In the genomic region with DNA sequence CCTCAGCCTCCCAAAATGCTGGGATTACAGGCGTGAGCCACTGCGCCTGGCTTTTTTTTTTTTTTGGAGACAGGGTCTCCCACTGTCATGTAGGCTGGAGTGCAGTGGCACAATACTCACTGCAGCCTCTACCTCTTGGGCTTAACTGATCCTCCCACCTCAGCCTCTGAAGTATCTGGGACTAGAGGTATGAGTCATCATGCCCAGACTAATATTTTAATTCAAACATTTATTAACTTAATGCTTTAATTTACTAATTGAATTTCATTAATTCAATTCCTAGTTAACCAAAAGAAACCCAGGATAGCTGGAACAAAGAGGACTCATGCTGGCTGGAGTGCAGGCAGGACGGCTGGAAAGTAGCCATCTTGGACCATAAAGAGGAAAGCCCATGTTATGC, we compare ENCODE assay signal across 23 cellular contexts. TPM values are rescaled to one million over a fixed set of nuclear protein-coding genes. Genes with fewer than 3 reads are reported as not detected.
DNase-seq lines count a peak whose midpoint lies in the region; ATAC-seq, FAIRE-seq and TF ChIP-seq lines count a peak whose summit lies in the region.
"Had no signal": no experiment of that assay in that cellular context is flagged by ENCODE, and none has a peak within 500 bp of the region (broad histone marks: within the 10 kb centered on the region; RNA-seq: fewer than 3 reads in every experiment).

No MANE protein-coding gene starts in this region.

- no peaks in the 10 kb centered on the region for H3K79me1 ChIP-seq in IMR-90 (ENCODE audit: low read depth in 1 of 2, low read length in 2 of 2)

- H3K4me3 ChIP-seq in IMR-90 (ENCODE audit: insufficient read depth, low read depth, low read length) (no peak overlapping the region), endothelial cell of umbilical vein (replicated peaks in 1 of 3; ENCODE audit: insufficient read depth in 1 of 3, low read depth in 1 of 3, low read length in 3 of 3) (no peak overlapping the region), transverse colon (no peak overlapping the region)
- H3K4me3 ChIP-seq in CD4-positive, alpha-beta memory T cell (ENCODE audit: low read length in 2 of 2) = no peak overlapping the region
- H3K4me3 ChIP-seq: BLaER1 treated with 17β-estradiol and CSF1 and Interleukin-3, amounts not matched to agents 10 nM and 100 nM had no signal

- peak overlapping the region; percentile 72 to 94 for H3K27ac Mint-ChIP-seq in natural killer cell treated with Interleukin-12 subunit alpha and Interleukin-12 subunit beta and Interleukin-15 and Interleukin-18, amount 100 ng/mL, for 72 hours
- no peak overlapping the region for H3K27ac Mint-ChIP-seq in CD4-positive, alpha-beta memory T cell
- H3K27ac Mint-ChIP-seq: B cell; CD14-positive monocyte; CD4-positive, CD25-positive, alpha-beta regulatory T cell; CD8-positive, alpha-beta T cell had no signal

- ATAC-seq in IMR-90 (ENCODE audit: low read depth) = no peak
- ATAC-seq in natural killer cell treated with Interleukin-12 subunit alpha and Interleukin-12 subunit beta and Interleukin-15 and Interleukin-18, amount 100 ng/mL, for 72 hours = no peak
- ATAC-seq: CD8-positive, alpha-beta T cell had no signal

- no peaks in the 10 kb centered on the region for H3K9me3 ChIP-seq in IMR-90 (ENCODE audit: control insufficient read depth, insufficient read depth, low read length)
- H3K9me3 ChIP-seq in endothelial cell of umbilical vein (replicated peaks; ENCODE audit: control insufficient read depth, insufficient read depth, low read length) = no peaks in the 10 kb centered on the region
- no peaks in the 10 kb centered on the region for H3K9me3 ChIP-seq in CD4-positive, alpha-beta memory T cell (ENCODE audit: control insufficient read depth in 1 of 2, low read length in 2 of 2)
- no peaks in the 10 kb centered on the region for H3K9me3 ChIP-seq in transverse colon
- H3K9me3 ChIP-seq: BLaER1 treated with 17β-estradiol and CSF1 and Interleukin-3, amounts not matched to agents 10 nM and 100 nM; Caco-2 had no signal

- H3K4me1 ChIP-seq in IMR-90 (ENCODE audit: control insufficient read depth, insufficient read depth, low read length) = no peaks in the 10 kb centered on the region
- H3K4me1 ChIP-seq in endothelial cell of umbilical vein (ENCODE audit: control insufficient read depth, extremely low read depth, insufficient read depth, low read length) = peaks cover 9% of the 10 kb centered on the region
- peaks cover 7% of the 10 kb centered on the region for H3K4me1 ChIP-seq in CD4-positive, alpha-beta memory T cell (ENCODE audit: insufficient read depth, low read length)
- H3K4me1 ChIP-seq in transverse colon = no peaks in the 10 kb centered on the region
- H3K4me1 ChIP-seq: Caco-2 had no signal

- no peak overlapping the region for H3K27ac ChIP-seq in IMR-90 (ENCODE audit: insufficient read depth, low read length)
- no peak overlapping the region for H3K27ac ChIP-seq in endothelial cell of umbilical vein (ENCODE audit: insufficient read depth, low read depth, low read length)
- no peak overlapping the region for H3K27ac ChIP-seq in CD4-positive, alpha-beta memory T cell (ENCODE audit: low read depth, low read length)
- no peak overlapping the region for H3K27ac ChIP-seq in transverse colon
- H3K27ac ChIP-seq: BLaER1 treated with 17β-estradiol and CSF1 and Interleukin-3, amounts not matched to agents 10 nM and 100 nM had no signal

- TF ChIP-seq POLR2A in IMR-90 (IDR thresholded peaks at IDR 0.05; ENCODE audit: low read depth, low read length) (no peak), endothelial cell of umbilical vein (IDR thresholded peaks at IDR 0.05; ENCODE audit: low read depth, low read length) (no peak), transverse colon (IDR thresholded peaks at IDR 0.05) (no peak)

- no peak for TF ChIP-seq EP300 in transverse colon (IDR thresholded peaks at IDR 0.05; ENCODE audit: low read depth)

- no peak overlapping the region for H4K5ac ChIP-seq in IMR-90 (ENCODE audit: low read depth, low read length)

- no peak overlapping the region for H2BK120ac ChIP-seq in IMR-90 (ENCODE audit: low read depth, low read length)

- intact Hi-C loops in IMR-90 (cut with micrococcal nuclease) (no loop called here), endothelial cell of umbilical vein (cut with micrococcal nuclease) (no loop called here), transverse colon (cut with DNase I; ENCODE audit: low total_unique reads) (no loop called here)
- intact Hi-C loops in CD4-positive, alpha-beta memory T cell (cut with micrococcal nuclease) = no loop called here

- no peaks in the 10 kb centered on the region for H3K79me2 ChIP-seq in endothelial cell of umbilical vein (ENCODE audit: control insufficient read depth, insufficient read depth, low read length)

- no peaks in the 10 kb centered on the region for H3K36me3 ChIP-seq in IMR-90 (ENCODE audit: control insufficient read depth, insufficient read depth, low read length)
- no peaks in the 10 kb centered on the region for H3K36me3 ChIP-seq in endothelial cell of umbilical vein (ENCODE audit: control insufficient read depth in 2 of 2, extremely low read depth in 1 of 2, insufficient read depth in 2 of 2, low read length in 2 of 2)
- H3K36me3 ChIP-seq in CD4-positive, alpha-beta memory T cell (ENCODE audit: insufficient read depth, low read length) = no peaks in the 10 kb centered on the region
- H3K36me3 ChIP-seq in transverse colon = peaks cover 0 to 4% (median 0%) of the 10 kb centered on the region in 4 donors

- H2BK15ac ChIP-seq in IMR-90 (ENCODE audit: low read depth, low read length) = no peak overlapping the region

- H3K18ac ChIP-seq in IMR-90 (ENCODE audit: low read depth, low read length) = no peak overlapping the region

- H3K9me3 Mint-ChIP-seq in natural killer cell treated with Interleukin-12 subunit alpha and Interleukin-12 subunit beta and Interleukin-15 and Interleukin-18, amount 100 ng/mL, for 72 hours = no peaks in the 10 kb centered on the region
- no peaks in the 10 kb centered on the region for H3K9me3 Mint-ChIP-seq in CD4-positive, alpha-beta memory T cell
- H3K9me3 Mint-ChIP-seq: CD4-positive, CD25-positive, alpha-beta regulatory T cell; CD8-positive, alpha-beta T cell had no signal

- no peaks in the 10 kb centered on the region for H3K27me3 Mint-ChIP-seq in natural killer cell treated with Interleukin-12 subunit alpha and Interleukin-12 subunit beta and Interleukin-15 and Interleukin-18, amount 100 ng/mL, for 72 hours
- no peaks in the 10 kb centered on the region for H3K27me3 Mint-ChIP-seq in CD4-positive, alpha-beta memory T cell
- H3K27me3 Mint-ChIP-seq: B cell; CD4-positive, CD25-positive, alpha-beta regulatory T cell had no signal

- TF ChIP-seq CTCF in IMR-90 (conservative IDR thresholded peaks at IDR 0.05; ENCODE audit: low read depth, low read length) = no peak
- no peak for TF ChIP-seq CTCF in endothelial cell of umbilical vein (IDR thresholded peaks at IDR 0.05; ENCODE audit: extremely low read depth in 1 of 2, insufficient read depth in 1 of 2, low read depth in 1 of 2, low read length in 2 of 2)
- TF ChIP-seq CTCF in transverse colon (IDR thresholded peaks at IDR 0.05) = no peak

- H2AFZ ChIP-seq in IMR-90 (replicated peaks; ENCODE audit: low read length, poor library complexity) = no peak overlapping the region
- no peak overlapping the region for H2AFZ ChIP-seq in endothelial cell of umbilical vein (ENCODE audit: low read depth, low read length)

- no peak overlapping the region for H3K4ac ChIP-seq in IMR-90 (ENCODE audit: low read depth, low read length)

- no peaks in the 10 kb centered on the region for H4K20me1 ChIP-seq in IMR-90 (ENCODE audit: insufficient read depth, low read length)
- no peaks in the 10 kb centered on the region for H4K20me1 ChIP-seq in endothelial cell of umbilical vein (replicated peaks; ENCODE audit: control insufficient read depth, extremely low read depth, insufficient read depth, low read length)
- H4K20me1 ChIP-seq: BLaER1 treated with 17β-estradiol and CSF1 and Interleukin-3, amounts not matched to agents 10 nM and 100 nM had no signal

- H2BK20ac ChIP-seq in IMR-90 (ENCODE audit: low read depth, low read length) = no peak overlapping the region

- H3K4me1 Mint-ChIP-seq in natural killer cell treated with Interleukin-12 subunit alpha and Interleukin-12 subunit beta and Interleukin-15 and Interleukin-18, amount 100 ng/mL, for 72 hours (ENCODE audit: low read depth in 2 of 2) = peaks cover 16 to 24% of the 10 kb centered on the region in 2 donors
- peaks cover 4 to 7% (median 6%) of the 10 kb centered on the region in 4 donors for H3K4me1 Mint-ChIP-seq in CD4-positive, alpha-beta memory T cell

- no peak overlapping the region for H2BK5ac ChIP-seq in IMR-90 (ENCODE audit: low read depth, low read length, poor library complexity, severe bottlenecking)

- no peak overlapping the region for H3K14ac ChIP-seq in IMR-90 (replicated peaks; ENCODE audit: low read depth, low read length)

- POLR2A ChIA-PET in IMR-90 (lab: Charles Lee; ENCODE audit: unreplicated experiment) (no interaction called here), endothelial cell of umbilical vein (lab: Charles Lee) (interaction anchor here (1.0 kb wide), 1 partner anchor 14 kb away, joined by 4 read pairs; a partner anchor contains a TSS)
- POLR2A ChIA-PET in CD4-positive, alpha-beta memory T cell (lab: Charles Lee; ENCODE audit: partially characterized antibody) = interaction anchor here (0.8 to 1.4 kb wide), 2 partner anchors 14 to 102 kb away, joined by 3 to 4 read pairs; a partner anchor contains a TSS

- DNase-seq in IMR-90 = no peak
- no peak for DNase-seq in endothelial cell of umbilical vein (ENCODE audit: low read depth, low spot score)
- DNase-seq in natural killer cell treated with Interleukin-12 subunit alpha and Interleukin-12 subunit beta and Interleukin-15 and Interleukin-18, amount 100 ng/mL, for 72 hours (ENCODE audit: low spot score) = no peak
- DNase-seq in activated CD4-positive, alpha-beta T cell treated with anti-CD3 and anti-CD28 coated beads for 48 hours = no peak
- DNase-seq in C1 segment of cervical spinal cord (lab: John Stamatoyannopoulos, UW) = no peak
- no peak for DNase-seq in CD4-positive, alpha-beta memory T cell
- DNase-seq in transverse colon = no peak
- DNase-seq: 8988T; AML-193; Caco-2; Calu3; CD4-positive, CD25-positive, alpha-beta regulatory T cell; CD8-positive, alpha-beta T cell; DMS79 treated with DMSO at 0.1 percent for 48 hours; GF-D8 had no signal

- dilution Hi-C loops in IMR-90 (cut with HindIII; ENCODE audit: low sequenced_read_pairs, unreplicated experiment) (no loop called here), endothelial cell of umbilical vein (cut with MboI; ENCODE audit: extremely low pct_ligation_motif_present, low sequenced_read_pairs) (no loop called here)

- CTCF ChIA-PET in IMR-90 (lab: Yijun Ruan, JAX) = no interaction called here
- CTCF ChIA-PET in endothelial cell of umbilical vein (lab: Charles Lee) = interaction anchor here (0.7 to 0.9 kb wide), 2 partner anchors 13 to 19 kb away, joined by 3 read pairs; no protein-coding TSS in a partner anchor
- CTCF ChIA-PET in CD4-positive, alpha-beta memory T cell (lab: Charles Lee; ENCODE audit: partially characterized antibody) = interaction anchor here (0.9 kb wide), 1 partner anchor 20 kb away, joined by 3 read pairs; no protein-coding TSS in a partner anchor

- H4K91ac ChIP-seq in IMR-90 (ENCODE audit: insufficient read depth, low read depth, low read length) = no peak overlapping the region

- TF ChIP-seq RAD21 in IMR-90 (IDR thresholded peaks at IDR 0.05; ENCODE audit: low read length) = no peak

- WGBS in IMR-90 (ENCODE audit: extremely low coverage in 2 of 2, insufficient read length in 1 of 2), 2 experiments = no CpG with 5 or more reads among the region's 3 CpGs
- 74 to 93% methylated on average over 2 to 3 of the region's 3 CpGs for WGBS in transverse colon (ENCODE audit: low coverage in 1 of 2), 2 donors

- no peak overlapping the region for H3K23ac ChIP-seq in IMR-90 (ENCODE audit: low read depth, low read length)

- H3K4me3 Mint-ChIP-seq in natural killer cell treated with Interleukin-12 subunit alpha and Interleukin-12 subunit beta and Interleukin-15 and Interleukin-18, amount 100 ng/mL, for 72 hours = no peak overlapping the region
- H3K4me3 Mint-ChIP-seq in CD4-positive, alpha-beta memory T cell = no peak overlapping the region
- H3K4me3 Mint-ChIP-seq: B cell; CD14-positive monocyte; CD4-positive, CD25-positive, alpha-beta regulatory T cell; CD8-positive, alpha-beta T cell had no signal

- no peak overlapping the region for H3K4me2 ChIP-seq in IMR-90 (ENCODE audit: low read depth, low read length)
- H3K4me2 ChIP-seq in endothelial cell of umbilical vein (ENCODE audit: insufficient read depth, low read length) = peak overlapping the region; percentile 24

- H3K9me1 ChIP-seq in IMR-90 (ENCODE audit: insufficient read depth, low read length) (0 out of 2 replicates have a peak, but pooled peaks cover 2% of the 10 kb centered on the region), endothelial cell of umbilical vein (replicated peaks; ENCODE audit: control insufficient read depth, extremely low read depth, insufficient read depth, low read length) (no peaks in the 10 kb centered on the region)

- no peak overlapping the region for H2AK9ac ChIP-seq in IMR-90 (replicated peaks; ENCODE audit: low read depth, low read length, poor library complexity)

- no peaks in the 10 kb centered on the region for H3K36me3 Mint-ChIP-seq in natural killer cell treated with Interleukin-12 subunit alpha and Interleukin-12 subunit beta and Interleukin-15 and Interleukin-18, amount 100 ng/mL, for 72 hours
- H3K36me3 Mint-ChIP-seq in CD4-positive, alpha-beta memory T cell = peaks cover 9 to 10% of the 10 kb centered on the region in 2 donors

- no peak overlapping the region for H4K8ac ChIP-seq in IMR-90 (ENCODE audit: low read depth in 2 of 2, low read length in 2 of 2)

- in situ Hi-C loops in IMR-90 (cut with MboI; ENCODE audit: low sequenced_read_pairs) (no loop called here), transverse colon (cut with MboI; ENCODE audit: low pct_ligation_motif_present in 1 of 4, low pct_unique_long_range_greater_than_20kb in 1 of 4, low sequenced_read_pairs in 3 of 4) (no loop called here)

- no peak overlapping the region for H3K56ac ChIP-seq in IMR-90 (ENCODE audit: extremely low read depth, insufficient read depth, low read length)

- no TSS peak for BruUV-seq in IMR-90 (replicated peaks; lab: Mats Ljungman, UMichigan)
- no TSS peak for BruUV-seq in endothelial cell of umbilical vein (replicated peaks; lab: Mats Ljungman, UMichigan)

- no peaks in the 10 kb centered on the region for H3K27me3 ChIP-seq in IMR-90 (ENCODE audit: control insufficient read depth, insufficient read depth, low read length)
- no peaks in the 10 kb centered on the region for H3K27me3 ChIP-seq in endothelial cell of umbilical vein (ENCODE audit: control insufficient read depth in 2 of 2, insufficient read depth in 2 of 2, low read length in 2 of 2)
- H3K27me3 ChIP-seq in CD4-positive, alpha-beta memory T cell (ENCODE audit: insufficient read depth, low read length) = no peaks in the 10 kb centered on the region
- H3K27me3 ChIP-seq in transverse colon = no peaks in the 10 kb centered on the region
- H3K27me3 ChIP-seq: BLaER1 treated with 17β-estradiol and CSF1 and Interleukin-3, amounts not matched to agents 10 nM and 100 nM had no signal

- no peak for FAIRE-seq in endothelial cell of umbilical vein (lab: Jason Lieb, UNC)
- FAIRE-seq: A204.1, D721Med, G401.6, GM12891, GM19239 had no signal

- H2AK5ac ChIP-seq in IMR-90 (ENCODE audit: low read depth, low read length) = no peak overlapping the region

- no peak overlapping the region for H3K9ac ChIP-seq in IMR-90 (ENCODE audit: low read depth, low read length)
- no peak overlapping the region for H3K9ac ChIP-seq in endothelial cell of umbilical vein (replicated peaks; ENCODE audit: extremely low read depth, insufficient read depth, low read length)
- H3K9ac ChIP-seq: BLaER1 treated with 17β-estradiol and CSF1 and Interleukin-3, amounts not matched to agents 10 nM and 100 nM had no signal

RNA-seq across cellular contexts. Expression of a gene that starts 14.0 kb away (rescaled TPM):
- total RNA-seq in IMR-90 (2012; rRNA removed) = 659 and 1,082 TPM in 2 replicates
- polyA plus RNA-seq in IMR-90 (2012; rRNA removed) = 191 and 206 TPM in 2 replicates
- 78.7 and 81.9 TPM in 2 replicates for polyA plus RNA-seq in IMR-90 (2012; cell fraction: cytosol; rRNA removed)
- 66.4 and 160 TPM in 2 replicates for polyA plus RNA-seq in IMR-90 (2012; cell fraction: nucleus; rRNA removed; ENCODE audit: low replicate concordance)
- total RNA-seq in endothelial cell of umbilical vein = 495 and 508 TPM in 2 replicates
- polyA plus RNA-seq in endothelial cell of umbilical vein = 108 and 119 TPM in 2 replicates
- polyA plus RNA-seq in endothelial cell of umbilical vein (2011; cell fraction: cytosol; rRNA removed) = 131 and 149 TPM in 2 replicates
- 215 and 290 TPM in 2 replicates for polyA plus RNA-seq in endothelial cell of umbilical vein (2011; cell fraction: nucleus; rRNA removed)
- 283 and 399 TPM in 2 replicates for polyA plus RNA-seq in endothelial cell of umbilical vein (2012)
- polyA minus RNA-seq in endothelial cell of umbilical vein = 310 and 339 TPM in 2 replicates
- 181 TPM for polyA minus RNA-seq in endothelial cell of umbilical vein (2011; cell fraction: cytosol; rRNA and poly(A)+ RNA removed)
- polyA minus RNA-seq in endothelial cell of umbilical vein (2011; cell fraction: nucleus; rRNA and poly(A)+ RNA removed) = 113 and 201 TPM in 2 replicates
- total RNA-seq in natural killer cell treated with Interleukin-12 subunit alpha and Interleukin-12 subunit beta and Interleukin-15 and Interleukin-18, amount 100 ng/mL, for 72 hours = 1,000 to 10,000 TPM in 1 of 2 donors, 100 to 1,000 TPM in 1; 665 to 1,039 TPM
- 100 to 1,000 TPM; 258 to 268 TPM for total RNA-seq in CD4-positive, alpha-beta memory T cell
- 10 to 100 TPM; 13.4 to 26.9 TPM for polyA plus RNA-seq in CD4-positive, alpha-beta memory T cell
- total RNA-seq in transverse colon = 100 to 1,000 TPM in 3 of 4 donors, 10 to 100 TPM in 1; 39.2 to 176 (median 133) TPM

RNA-seq across cellular contexts. Expression of a gene that starts 58.2 kb away (rescaled TPM):
- 3.4 and 3.6 TPM in 2 replicates for total RNA-seq in IMR-90 (2012; rRNA removed)
- 7.6 and 8.5 TPM in 2 replicates for polyA plus RNA-seq in IMR-90 (2012; rRNA removed)
- polyA plus RNA-seq in IMR-90 (2012; cell fraction: cytosol; rRNA removed) = 2.7 and 7.8 TPM in 2 replicates
- polyA plus RNA-seq in IMR-90 (2012; cell fraction: nucleus; rRNA removed; ENCODE audit: low replicate concordance) = 52.0 and 59.7 TPM in 2 replicates
- 11.7 and 15.3 TPM in 2 replicates for total RNA-seq in endothelial cell of umbilical vein
- 7.0 and 7.2 TPM in 2 replicates for polyA plus RNA-seq in endothelial cell of umbilical vein
- 6.8 and 8.3 TPM in 2 replicates for polyA plus RNA-seq in endothelial cell of umbilical vein (2011; cell fraction: cytosol; rRNA removed)
- 31.1 and 36.6 TPM in 2 replicates for polyA plus RNA-seq in endothelial cell of umbilical vein (2011; cell fraction: nucleus; rRNA removed)
- polyA plus RNA-seq in endothelial cell of umbilical vein (2012) = 15.1 and 20.0 TPM in 2 replicates
- 4.3 and 9.9 TPM in 2 replicates for polyA minus RNA-seq in endothelial cell of umbilical vein
- polyA minus RNA-seq in endothelial cell of umbilical vein (2011; cell fraction: cytosol; rRNA and poly(A)+ RNA removed) = not detected
- 4.6 and 6.5 TPM in 2 replicates for polyA minus RNA-seq in endothelial cell of umbilical vein (2011; cell fraction: nucleus; rRNA and poly(A)+ RNA removed)
- total RNA-seq in natural killer cell treated with Interleukin-12 subunit alpha and Interleukin-12 subunit beta and Interleukin-15 and Interleukin-18, amount 100 ng/mL, for 72 hours = 10 to 100 TPM; 13.1 to 22.6 TPM
- 1 to 10 TPM; 6.7 to 7.4 TPM for total RNA-seq in CD4-positive, alpha-beta memory T cell
- under 1 TPM; 0.49 to 0.68 TPM for polyA plus RNA-seq in CD4-positive, alpha-beta memory T cell
- total RNA-seq in transverse colon = 1 to 10 TPM; 1.8 to 6.4 (median 4.4) TPM

Comparison
In these comparisons a context has a peak if more than half of its experiments do, and no peak if none do; other contexts are left out.
1. H3K27ac Mint-ChIP-seq: peak in natural killer cell treated with Interleukin-12 subunit alpha and Interleukin-12 subunit beta and Interleukin-15 and Interleukin-18, amount 100 ng/mL, for 72 hours (2 of 2); none in CD4-positive, alpha-beta memory T cell (0 of 7).